In the genomic region with DNA sequence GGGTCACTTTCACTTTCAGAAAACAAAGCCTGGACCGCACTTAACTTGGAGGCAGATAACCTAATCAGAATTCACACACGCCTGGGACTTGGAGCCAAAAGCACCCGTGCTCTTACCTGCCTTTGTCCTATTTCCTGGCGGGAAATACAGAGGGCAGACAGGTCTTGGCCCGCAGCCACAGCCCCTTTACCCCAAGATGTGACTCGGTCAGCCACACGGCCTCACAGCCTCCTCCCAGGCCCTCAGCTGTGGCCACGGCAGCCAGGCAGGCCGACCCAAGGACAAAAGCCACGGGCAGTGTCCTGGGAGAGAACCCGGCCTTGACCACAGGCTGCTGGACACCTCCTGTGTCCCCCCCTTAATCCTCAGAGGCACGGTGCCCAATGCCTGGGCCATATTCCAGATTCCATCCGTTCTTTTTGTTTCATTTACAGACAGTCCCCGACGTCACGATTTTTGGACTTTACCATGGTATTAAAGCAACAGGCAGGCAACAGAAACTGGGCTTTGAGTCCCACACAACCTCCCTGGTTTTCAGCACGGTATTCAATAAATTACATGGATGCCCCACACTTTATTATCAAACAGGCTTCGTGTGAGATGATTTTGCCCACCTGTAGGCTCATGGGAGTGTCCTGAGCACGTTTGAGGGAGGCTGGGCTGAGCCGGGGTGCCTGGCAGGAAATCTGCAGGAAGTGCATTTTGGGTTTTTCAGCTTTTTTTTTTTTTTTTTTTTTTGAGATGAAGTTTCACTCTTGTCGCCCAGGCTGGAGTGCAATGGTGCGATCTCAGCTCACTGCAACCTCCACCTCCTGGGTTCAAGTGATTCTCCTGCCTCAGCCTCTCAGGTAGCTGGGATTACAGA, we compare ENCODE assay signal across 1 cellular context.
TF ChIP-seq lines count a peak whose summit lies in the region.

No MANE protein-coding gene starts in this region.

TF ChIP-seq in HepG2, 621 proteins besides CTCF, POLR2A, EP300 and RAD21 (continued from another document and continues in another):
- TF ChIP-seq, protein P1, sequence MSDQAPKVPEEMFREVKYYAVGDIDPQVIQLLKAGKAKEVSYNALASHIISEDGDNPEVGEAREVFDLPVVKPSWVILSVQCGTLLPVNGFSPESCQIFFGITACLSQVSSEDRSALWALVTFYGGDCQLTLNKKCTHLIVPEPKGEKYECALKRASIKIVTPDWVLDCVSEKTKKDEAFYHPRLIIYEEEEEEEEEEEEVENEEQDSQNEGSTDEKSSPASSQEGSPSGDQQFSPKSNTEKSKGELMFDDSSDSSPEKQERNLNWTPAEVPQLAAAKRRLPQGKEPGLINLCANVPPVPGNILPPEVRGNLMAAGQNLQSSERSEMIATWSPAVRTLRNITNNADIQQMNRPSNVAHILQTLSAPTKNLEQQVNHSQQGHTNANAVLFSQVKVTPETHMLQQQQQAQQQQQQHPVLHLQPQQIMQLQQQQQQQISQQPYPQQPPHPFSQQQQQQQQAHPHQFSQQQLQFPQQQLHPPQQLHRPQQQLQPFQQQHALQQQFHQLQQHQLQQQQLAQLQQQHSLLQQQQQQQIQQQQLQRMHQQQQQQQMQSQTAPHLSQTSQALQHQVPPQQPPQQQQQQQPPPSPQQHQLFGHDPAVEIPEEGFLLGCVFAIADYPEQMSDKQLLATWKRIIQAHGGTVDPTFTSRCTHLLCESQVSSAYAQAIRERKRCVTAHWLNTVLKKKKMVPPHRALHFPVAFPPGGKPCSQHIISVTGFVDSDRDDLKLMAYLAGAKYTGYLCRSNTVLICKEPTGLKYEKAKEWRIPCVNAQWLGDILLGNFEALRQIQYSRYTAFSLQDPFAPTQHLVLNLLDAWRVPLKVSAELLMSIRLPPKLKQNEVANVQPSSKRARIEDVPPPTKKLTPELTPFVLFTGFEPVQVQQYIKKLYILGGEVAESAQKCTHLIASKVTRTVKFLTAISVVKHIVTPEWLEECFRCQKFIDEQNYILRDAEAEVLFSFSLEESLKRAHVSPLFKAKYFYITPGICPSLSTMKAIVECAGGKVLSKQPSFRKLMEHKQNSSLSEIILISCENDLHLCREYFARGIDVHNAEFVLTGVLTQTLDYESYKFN (CRISPR knock-in tag; conservative IDR thresholded peaks at IDR 0.05) = peak; percentile 24; the same call in 1 of the 2 replicates
- TF ChIP-seq ZMYM3 (CRISPR knock-in tag; IDR thresholded peaks at IDR 0.05) (no peak), SALL2 (CRISPR knock-in tag; IDR thresholded peaks at IDR 0.05) (peak; percentile 48), ZNF501 (CRISPR knock-in tag; IDR thresholded peaks at IDR 0.05) (no peak), ZNF510 (CRISPR knock-in tag; IDR thresholded peaks at IDR 0.05; ENCODE audit: low read depth) (0 out of 2 replicates have a peak, but pooled peaks have one; percentile 33), STAT5B (CRISPR knock-in tag; IDR thresholded peaks at IDR 0.05) (no peak), NRL (CRISPR knock-in tag; IDR thresholded peaks at IDR 0.05; ENCODE audit: borderline replicate concordance) (no peak), HOXA3 (CRISPR knock-in tag; IDR thresholded peaks at IDR 0.05) (peak; percentile 50; the same call in 1 of the 2 replicates), KMT2B (CRISPR knock-in tag; IDR thresholded peaks at IDR 0.05) (peak; percentile 46; the same call in 1 of the 2 replicates), ZNF546 (CRISPR knock-in tag; conservative IDR thresholded peaks at IDR 0.05) (peak; percentile 15; the same call in 1 of the 2 replicates), STAG1 (CRISPR knock-in tag; IDR thresholded peaks at IDR 0.05) (no peak), SMAD3 (CRISPR knock-in tag; IDR thresholded peaks at IDR 0.05) (0 out of 2 replicates have a peak, but pooled peaks have one; percentile 20), ZNF883 (CRISPR knock-in tag; IDR thresholded peaks at IDR 0.05; ENCODE audit: not compliant biosample characterization) (peak; percentile 91), PLSCR1 (CRISPR knock-in tag; IDR thresholded peaks at IDR 0.05; ENCODE audit: borderline replicate concordance) (no peak), NFKB2 (CRISPR knock-in tag; IDR thresholded peaks at IDR 0.05; ENCODE audit: borderline replicate concordance) (peak; percentile 86; the same call in 1 of the 2 replicates), ZNF256 (CRISPR knock-in tag; conservative IDR thresholded peaks at IDR 0.05) (0 out of 2 replicates have a peak, but pooled peaks have one; percentile 41), RARA (CRISPR knock-in tag; IDR thresholded peaks at IDR 0.05) (peak; percentile 66; the same call in 1 of the 2 replicates), HES4 (CRISPR knock-in tag; IDR thresholded peaks at IDR 0.05; ENCODE audit: borderline replicate concordance) (0 out of 2 replicates have a peak, but pooled peaks have one; percentile 18), ZNF570 (CRISPR knock-in tag; IDR thresholded peaks at IDR 0.05; ENCODE audit: borderline replicate concordance) (no peak), PHF21A (CRISPR knock-in tag; IDR thresholded peaks at IDR 0.05) (peak; percentile 52; the same call in 1 of the 2 replicates), ZBTB42 (CRISPR knock-in tag; IDR thresholded peaks at IDR 0.05) (no peak), ZNF775 (CRISPR knock-in tag; IDR thresholded peaks at IDR 0.05; ENCODE audit: borderline replicate concordance) (peak; percentile 58; the same call in 1 of the 2 replicates), YEATS4 (CRISPR knock-in tag; IDR thresholded peaks at IDR 0.05; ENCODE audit: borderline replicate concordance) (peak; percentile 58; the same call in 1 of the 2 replicates)
- TF ChIP-seq, protein P2, sequence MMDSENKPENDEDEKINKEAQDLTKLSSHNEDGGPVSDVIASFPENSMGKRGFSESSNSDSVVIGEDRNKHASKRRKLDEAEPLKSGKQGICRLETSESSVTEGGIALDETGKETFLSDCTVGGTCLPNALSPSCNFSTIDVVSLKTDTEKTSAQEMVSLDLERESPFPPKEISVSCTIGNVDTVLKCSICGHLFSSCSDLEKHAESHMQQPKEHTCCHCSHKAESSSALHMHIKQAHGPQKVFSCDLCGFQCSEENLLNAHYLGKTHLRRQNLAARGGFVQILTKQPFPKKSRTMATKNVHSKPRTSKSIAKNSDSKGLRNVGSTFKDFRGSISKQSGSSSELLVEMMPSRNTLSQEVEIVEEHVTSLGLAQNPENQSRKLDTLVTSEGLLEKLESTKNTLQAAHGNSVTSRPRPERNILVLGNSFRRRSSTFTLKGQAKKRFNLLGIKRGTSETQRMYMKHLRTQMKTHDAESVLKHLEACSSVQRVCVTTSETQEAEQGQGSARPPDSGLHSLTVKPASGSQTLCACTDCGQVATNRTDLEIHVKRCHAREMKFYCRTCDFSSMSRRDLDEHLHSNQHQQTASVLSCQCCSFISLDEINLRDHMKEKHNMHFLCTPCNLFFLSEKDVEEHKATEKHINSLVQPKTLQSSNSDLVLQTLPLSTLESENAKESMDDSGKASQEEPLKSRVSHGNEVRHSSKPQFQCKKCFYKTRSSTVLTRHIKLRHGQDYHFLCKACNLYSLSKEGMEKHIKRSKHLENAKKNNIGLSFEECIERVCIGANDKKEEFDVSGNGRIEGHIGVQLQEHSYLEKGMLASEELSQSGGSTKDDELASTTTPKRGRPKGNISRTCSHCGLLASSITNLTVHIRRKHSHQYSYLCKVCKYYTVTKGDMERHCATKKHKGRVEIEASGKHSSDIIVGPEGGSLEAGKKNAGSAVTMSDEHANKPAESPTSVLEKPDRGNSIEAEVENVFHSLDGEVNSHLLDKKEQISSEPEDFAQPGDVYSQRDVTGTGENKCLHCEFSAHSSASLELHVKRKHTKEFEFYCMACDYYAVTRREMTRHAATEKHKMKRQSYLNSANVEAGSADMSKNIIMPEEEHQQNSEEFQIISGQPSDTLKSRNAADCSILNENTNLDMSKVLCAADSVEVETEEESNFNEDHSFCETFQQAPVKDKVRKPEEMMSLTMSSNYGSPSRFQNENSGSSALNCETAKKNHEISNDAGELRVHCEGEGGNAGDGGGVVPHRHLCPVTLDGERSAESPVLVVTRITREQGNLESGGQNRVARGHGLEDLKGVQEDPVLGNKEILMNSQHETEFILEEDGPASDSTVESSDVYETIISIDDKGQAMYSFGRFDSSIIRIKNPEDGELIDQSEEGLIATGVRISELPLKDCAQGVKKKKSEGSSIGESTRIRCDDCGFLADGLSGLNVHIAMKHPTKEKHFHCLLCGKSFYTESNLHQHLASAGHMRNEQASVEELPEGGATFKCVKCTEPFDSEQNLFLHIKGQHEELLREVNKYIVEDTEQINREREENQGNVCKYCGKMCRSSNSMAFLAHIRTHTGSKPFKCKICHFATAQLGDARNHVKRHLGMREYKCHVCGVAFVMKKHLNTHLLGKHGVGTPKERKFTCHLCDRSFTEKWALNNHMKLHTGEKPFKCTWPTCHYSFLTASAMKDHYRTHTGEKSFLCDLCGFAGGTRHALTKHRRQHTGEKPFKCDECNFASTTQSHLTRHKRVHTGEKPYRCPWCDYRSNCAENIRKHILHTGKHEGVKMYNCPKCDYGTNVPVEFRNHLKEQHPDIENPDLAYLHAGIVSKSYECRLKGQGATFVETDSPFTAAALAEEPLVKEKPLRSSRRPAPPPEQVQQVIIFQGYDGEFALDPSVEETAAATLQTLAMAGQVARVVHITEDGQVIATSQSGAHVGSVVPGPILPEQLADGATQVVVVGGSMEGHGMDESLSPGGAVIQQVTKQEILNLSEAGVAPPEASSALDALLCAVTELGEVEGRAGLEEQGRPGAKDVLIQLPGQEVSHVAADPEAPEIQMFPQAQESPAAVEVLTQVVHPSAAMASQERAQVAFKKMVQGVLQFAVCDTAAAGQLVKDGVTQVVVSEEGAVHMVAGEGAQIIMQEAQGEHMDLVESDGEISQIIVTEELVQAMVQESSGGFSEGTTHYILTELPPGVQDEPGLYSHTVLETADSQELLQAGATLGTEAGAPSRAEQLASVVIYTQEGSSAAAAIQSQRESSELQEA (CRISPR knock-in tag; IDR thresholded peaks at IDR 0.05; ENCODE audit: not compliant biosample characterization) = peak; percentile 63
- TF ChIP-seq, protein P3, sequence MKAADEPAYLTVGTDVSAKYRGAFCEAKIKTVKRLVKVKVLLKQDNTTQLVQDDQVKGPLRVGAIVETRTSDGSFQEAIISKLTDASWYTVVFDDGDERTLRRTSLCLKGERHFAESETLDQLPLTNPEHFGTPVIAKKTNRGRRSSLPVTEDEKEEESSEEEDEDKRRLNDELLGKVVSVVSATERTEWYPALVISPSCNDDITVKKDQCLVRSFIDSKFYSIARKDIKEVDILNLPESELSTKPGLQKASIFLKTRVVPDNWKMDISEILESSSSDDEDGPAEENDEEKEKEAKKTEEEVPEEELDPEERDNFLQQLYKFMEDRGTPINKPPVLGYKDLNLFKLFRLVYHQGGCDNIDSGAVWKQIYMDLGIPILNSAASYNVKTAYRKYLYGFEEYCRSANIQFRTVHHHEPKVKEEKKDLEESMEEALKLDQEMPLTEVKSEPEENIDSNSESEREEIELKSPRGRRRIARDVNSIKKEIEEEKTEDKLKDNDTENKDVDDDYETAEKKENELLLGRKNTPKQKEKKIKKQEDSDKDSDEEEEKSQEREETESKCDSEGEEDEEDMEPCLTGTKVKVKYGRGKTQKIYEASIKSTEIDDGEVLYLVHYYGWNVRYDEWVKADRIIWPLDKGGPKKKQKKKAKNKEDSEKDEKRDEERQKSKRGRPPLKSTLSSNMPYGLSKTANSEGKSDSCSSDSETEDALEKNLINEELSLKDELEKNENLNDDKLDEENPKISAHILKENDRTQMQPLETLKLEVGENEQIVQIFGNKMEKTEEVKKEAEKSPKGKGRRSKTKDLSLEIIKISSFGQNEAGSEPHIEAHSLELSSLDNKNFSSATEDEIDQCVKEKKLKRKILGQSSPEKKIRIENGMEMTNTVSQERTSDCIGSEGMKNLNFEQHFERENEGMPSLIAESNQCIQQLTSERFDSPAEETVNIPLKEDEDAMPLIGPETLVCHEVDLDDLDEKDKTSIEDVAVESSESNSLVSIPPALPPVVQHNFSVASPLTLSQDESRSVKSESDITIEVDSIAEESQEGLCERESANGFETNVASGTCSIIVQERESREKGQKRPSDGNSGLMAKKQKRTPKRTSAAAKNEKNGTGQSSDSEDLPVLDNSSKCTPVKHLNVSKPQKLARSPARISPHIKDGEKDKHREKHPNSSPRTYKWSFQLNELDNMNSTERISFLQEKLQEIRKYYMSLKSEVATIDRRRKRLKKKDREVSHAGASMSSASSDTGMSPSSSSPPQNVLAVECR (CRISPR knock-in tag; IDR thresholded peaks at IDR 0.05; ENCODE audit: borderline replicate concordance) = peak; percentile 39; the same call in 1 of the 2 replicates
- TF ChIP-seq, protein P4, sequence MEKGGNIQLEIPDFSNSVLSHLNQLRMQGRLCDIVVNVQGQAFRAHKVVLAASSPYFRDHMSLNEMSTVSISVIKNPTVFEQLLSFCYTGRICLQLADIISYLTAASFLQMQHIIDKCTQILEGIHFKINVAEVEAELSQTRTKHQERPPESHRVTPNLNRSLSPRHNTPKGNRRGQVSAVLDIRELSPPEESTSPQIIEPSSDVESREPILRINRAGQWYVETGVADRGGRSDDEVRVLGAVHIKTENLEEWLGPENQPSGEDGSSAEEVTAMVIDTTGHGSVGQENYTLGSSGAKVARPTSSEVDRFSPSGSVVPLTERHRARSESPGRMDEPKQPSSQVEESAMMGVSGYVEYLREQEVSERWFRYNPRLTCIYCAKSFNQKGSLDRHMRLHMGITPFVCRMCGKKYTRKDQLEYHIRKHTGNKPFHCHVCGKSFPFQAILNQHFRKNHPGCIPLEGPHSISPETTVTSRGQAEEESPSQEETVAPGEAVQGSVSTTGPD (CRISPR knock-in tag; IDR thresholded peaks at IDR 0.05) = 0 out of 2 replicates have a peak, but pooled peaks have one; percentile 18
- TF ChIP-seq, protein P5, sequence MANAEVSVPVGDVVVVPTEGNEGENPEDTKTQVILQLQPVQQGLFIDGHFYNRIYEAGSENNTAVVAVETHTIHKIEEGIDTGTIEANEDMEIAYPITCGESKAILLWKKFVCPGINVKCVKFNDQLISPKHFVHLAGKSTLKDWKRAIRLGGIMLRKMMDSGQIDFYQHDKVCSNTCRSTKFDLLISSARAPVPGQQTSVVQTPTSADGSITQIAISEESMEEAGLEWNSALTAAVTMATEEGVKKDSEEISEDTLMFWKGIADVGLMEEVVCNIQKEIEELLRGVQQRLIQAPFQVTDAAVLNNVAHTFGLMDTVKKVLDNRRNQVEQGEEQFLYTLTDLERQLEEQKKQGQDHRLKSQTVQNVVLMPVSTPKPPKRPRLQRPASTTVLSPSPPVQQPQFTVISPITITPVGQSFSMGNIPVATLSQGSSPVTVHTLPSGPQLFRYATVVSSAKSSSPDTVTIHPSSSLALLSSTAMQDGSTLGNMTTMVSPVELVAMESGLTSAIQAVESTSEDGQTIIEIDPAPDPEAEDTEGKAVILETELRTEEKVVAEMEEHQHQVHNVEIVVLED (CRISPR knock-in tag; IDR thresholded peaks at IDR 0.05; ENCODE audit: borderline replicate concordance) = peak; percentile 56; the same call in 1 of the 2 replicates
